Comparison of ENCODE assay signal across 1 cellular context in the genomic region with DNA sequence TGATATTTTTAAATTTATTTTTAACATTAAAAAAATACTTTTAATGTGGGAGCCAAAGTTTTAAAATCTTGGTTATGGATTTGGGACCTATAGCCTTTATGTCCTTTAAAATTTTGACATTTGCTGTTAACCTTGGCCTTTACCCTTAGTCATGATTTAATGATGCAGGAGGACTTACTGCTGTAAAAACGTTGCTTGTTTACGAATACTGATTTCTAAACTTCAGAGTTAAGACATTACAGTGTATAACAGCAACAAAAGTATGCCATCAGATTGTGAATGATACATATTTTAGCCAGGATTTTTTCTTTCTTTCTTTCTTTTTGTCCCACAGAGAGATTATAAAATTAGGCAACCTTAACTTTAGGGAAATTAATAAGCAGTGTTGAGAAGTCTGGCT.
TF ChIP-seq lines count a peak whose summit lies in the region.

No MANE protein-coding gene starts in this region.

TF ChIP-seq in endothelial cell of umbilical vein, 7 proteins besides CTCF, POLR2A, EP300 and RAD21:
- no peak for TF ChIP-seq POLR2AphosphoS5 (IDR thresholded peaks at IDR 0.05; ENCODE audit: insufficient read depth, low read depth, low read length)
- TF ChIP-seq MAX (IDR thresholded peaks at IDR 0.05; ENCODE audit: insufficient read depth, insufficient read length) = no peak
- no peak for TF ChIP-seq JUN (IDR thresholded peaks at IDR 0.05; ENCODE audit: borderline replicate concordance, insufficient read depth, insufficient read length, low read depth)
- no peak for TF ChIP-seq GATA2 (IDR thresholded peaks at IDR 0.05; ENCODE audit: insufficient read depth, insufficient read length, low read depth, low read length)
- no peak for TF ChIP-seq EZH2 (IDR thresholded peaks at IDR 0.05; ENCODE audit: borderline replicate concordance, low read depth, low read length, severe bottlenecking)
- TF ChIP-seq FOS (IDR thresholded peaks at IDR 0.05; ENCODE audit: borderline replicate concordance, insufficient read depth, low read length) = no peak
- TF ChIP-seq MYC (IDR thresholded peaks at IDR 0.05; ENCODE audit: low read depth, low read length) = no peak
